Comparison of ENCODE assay signal across 8 cellular contexts in genomic region chr3:32045091-32045964, GRCh38.
DNase-seq lines count a peak whose midpoint lies in the region; ATAC-seq and TF ChIP-seq lines count a peak whose summit lies in the region.

No MANE protein-coding gene starts in this region.

- H3K36me3 ChIP-seq in mesendoderm (ENCODE audit: control insufficient read depth, insufficient read depth, low read length), result no peaks in the 10 kb centered on the region

- H4K8ac ChIP-seq in mesendoderm (ENCODE audit: low read depth, low read length), result no peak overlapping the region

- no peak overlapping the region for H2BK5ac ChIP-seq in mesendoderm (ENCODE audit: low read length)

- no peaks in the 10 kb centered on the region for H3K79me1 ChIP-seq in mesendoderm (ENCODE audit: low read length)

- no peak overlapping the region for H3K18ac ChIP-seq in mesendoderm (ENCODE audit: low read length)

- H4K5ac ChIP-seq in mesendoderm (ENCODE audit: low read length), result no peak overlapping the region

- H3K27me3 ChIP-seq in mesendoderm (ENCODE audit: insufficient read depth, low read length, poor library complexity), result no peaks in the 10 kb centered on the region

- H3K56ac ChIP-seq in mesendoderm (ENCODE audit: low read length), result peak overlapping the region; percentile 25

- H3K4ac ChIP-seq in mesendoderm (ENCODE audit: low read depth, low read length), result no peak overlapping the region

- H2BK15ac ChIP-seq in mesendoderm (replicated peaks; ENCODE audit: low read depth), result no peak overlapping the region

- H2BK120ac ChIP-seq in mesendoderm (ENCODE audit: low read depth, low read length), result no peak overlapping the region

- H3K4me3 ChIP-seq in AG09309 (ENCODE audit: control insufficient read depth, low read depth, low read length) (no peak overlapping the region), choroid plexus epithelial cell (ENCODE audit: low read depth, low read length) (peak overlapping the region; percentile 20), mesendoderm (ENCODE audit: low read length) (no peak overlapping the region)

- H2AK5ac ChIP-seq in mesendoderm (ENCODE audit: low read length), result no peak overlapping the region

- no CpG with 5 or more reads among the region's 5 CpGs for WGBS in mesendoderm (ENCODE audit: extremely low coverage, insufficient coverage, low lambda C conversion rate)

- no peak overlapping the region for H3K27ac ChIP-seq in mesendoderm (ENCODE audit: low read depth, low read length)

- no peak for ATAC-seq in HG02870 (IDR thresholded peaks at IDR 0.05; ENCODE audit: unreplicated experiment)

- H3K9ac ChIP-seq in mesendoderm (ENCODE audit: low read length), result no peak overlapping the region

- DNase-seq in AG09309 (ENCODE audit: low read depth) (peak; percentile 41), NCI-H2029 treated with DMSO at 0.1 percent for 48 hours (lab: John Stamatoyannopoulos, UW) (peak; percentile 91), choroid plexus epithelial cell (ENCODE audit: low read depth) (peak; percentile 82), mesendoderm (peak; percentile 23), cerebellar nuclear complex (lab: John Stamatoyannopoulos, UW) (no peak), Kasumi-1 (lab: John Stamatoyannopoulos, UW) (no peak)
- DNase-seq in activated CD4-positive, CD25-positive, alpha-beta regulatory T cell (lab: John Stamatoyannopoulos, UW), result no peak

- H3K4me2 ChIP-seq in mesendoderm (ENCODE audit: low read length), result no peak overlapping the region

- TF ChIP-seq CTCF in AG09309 (IDR thresholded peaks at IDR 0.05; ENCODE audit: control insufficient read depth, insufficient read depth, low read depth, low read length, missing control alignments) (no peak), choroid plexus epithelial cell (conservative IDR thresholded peaks at IDR 0.05; ENCODE audit: low read depth, low read length) (peak; percentile 6)

- H3K23ac ChIP-seq in mesendoderm (ENCODE audit: low read length), result no peak overlapping the region

- peaks cover 4% of the 10 kb centered on the region for H3K4me1 ChIP-seq in mesendoderm (ENCODE audit: control insufficient read depth, low read depth, low read length)

- no peaks in the 10 kb centered on the region for H3K79me2 ChIP-seq in mesendoderm (ENCODE audit: control insufficient read depth, insufficient read depth, low read length)

Comparison
In these comparisons a context has a peak if more than half of its experiments do, and no peak if none do; other contexts are left out.
1. DNase-seq: peak in AG09309 (single experiment), NCI-H2029 treated with DMSO at 0.1 percent for 48 hours (single experiment), choroid plexus epithelial cell (single experiment) and mesendoderm (single experiment); none in activated CD4-positive, CD25-positive, alpha-beta regulatory T cell (0 of 4), cerebellar nuclear complex (0 of 2) and Kasumi-1 (0 of 2).